Comparison of ENCODE assay signal across 15 cellular contexts in the genomic region with DNA sequence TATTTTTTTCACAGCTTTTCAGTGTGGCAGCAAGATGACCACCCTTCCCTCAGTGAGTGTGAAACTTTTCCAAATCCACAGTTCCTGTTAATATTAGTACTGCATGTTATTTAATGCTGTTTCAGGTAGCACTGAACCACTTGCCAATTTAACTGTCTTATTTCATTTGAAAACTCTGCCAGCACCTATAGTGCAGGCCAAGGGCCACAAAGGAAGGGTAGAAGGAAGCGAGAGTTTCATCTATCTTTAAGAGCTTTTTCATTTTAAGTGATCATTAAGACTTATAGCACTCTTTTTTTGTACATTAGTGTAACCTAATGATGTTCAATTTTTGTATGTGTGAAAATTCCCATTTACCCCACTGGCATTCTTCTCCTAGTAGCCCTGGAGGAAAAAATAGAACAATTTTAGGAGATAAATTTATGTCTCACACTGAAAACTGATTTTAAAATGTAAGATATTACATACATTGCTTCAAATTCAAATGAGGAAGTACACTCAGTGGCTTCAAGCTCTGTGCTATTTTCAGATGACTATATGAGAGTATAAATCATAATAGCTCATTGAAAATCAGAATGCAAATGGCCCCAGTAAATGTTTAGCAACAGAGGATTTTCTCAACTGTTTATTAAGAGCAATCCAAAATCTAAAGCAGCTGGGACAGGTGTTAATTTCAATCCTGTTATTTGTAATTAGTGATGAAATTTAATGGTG.
DNase-seq lines count a peak whose midpoint lies in the region; ATAC-seq and FAIRE-seq lines count a peak whose summit lies in the region.
"Had no signal": no experiment of that assay in that cellular context is flagged by ENCODE, and none has a peak within 500 bp of the region (broad histone marks: within the 10 kb centered on the region; RNA-seq: fewer than 3 reads in every experiment).

No MANE protein-coding gene starts in this region.

- FAIRE-seq in GM18507 (lab: Jason Lieb, UNC), result peak; percentile 24

- ATAC-seq in GM19463 (IDR thresholded peaks at IDR 0.05; ENCODE audit: unreplicated experiment) (peak; percentile 64), HG02885 (IDR thresholded peaks at IDR 0.05; ENCODE audit: poor library complexity, unreplicated experiment) (peak; percentile 47), GM21576 (IDR thresholded peaks at IDR 0.05; ENCODE audit: unreplicated experiment) (no peak)
- ATAC-seq: left cardiac atrium had no signal

- no peak for DNase-seq in GM18507 (ENCODE audit: extremely low spot score, insufficient read length, low read depth)
- DNase-seq in MV-4-11 (lab: John Stamatoyannopoulos, UW), result peak; percentile 6
- DNase-seq in central memory CD4-positive, alpha-beta T cell, result no peak
- no peak for DNase-seq in stimulated activated CD4-positive, alpha-beta T cell treated with anti-CD3 and anti-CD28 coated beads, Interleukin-4, amount 100 ng/mL, for 24 hours
- no peak for DNase-seq in NCI-H1105 treated with DMSO at 0.1 percent for 48 hours (lab: John Stamatoyannopoulos, UW)
- DNase-seq: activated CD8-positive, alpha-beta memory T cell treated with anti-CD3 and anti-CD28 coated beads, Interleukin-2, amount 50 U/mL, for 48 hours; activated naive CD4-positive, alpha-beta T cell treated with anti-CD3 and anti-CD28 coated beads, Interleukin-2, amount 50 U/mL, for 16 hours; Calu3; effector CD4-positive, alpha-beta T cell; left cardiac atrium; NCI-H187; stomach had no signal
